Comparison of ENCODE assay signal across 13 cellular contexts in genomic region chr1:210669951-210670350, GRCh38.
"Had no signal": no experiment of that assay in that cellular context is flagged by ENCODE, and none has a peak within 500 bp of the region (broad histone marks: within the 10 kb centered on the region; RNA-seq: fewer than 3 reads in every experiment).

No MANE protein-coding gene starts in this region.

- DNase-seq: activated B cell treated with CpG ODN at 0.5 μM for 24 hours; activated CD4-positive, alpha-beta T cell treated with anti-CD3 and anti-CD28 coated beads for 48 hours; activated CD8-positive, alpha-beta memory T cell treated with anti-CD3 and anti-CD28 coated beads, Interleukin-2, amount 50 U/mL, for 4 hours; activated CD8-positive, alpha-beta T cell treated with anti-CD3 and anti-CD28 coated beads, Interleukin-2, amount 10 ng/mL, durations not matched to agents 7 days and 5 days; activated effector memory CD4-positive, alpha-beta T cell treated with anti-CD3 and anti-CD28 coated beads, Interleukin-2, amount 50 U/mL, for 16 hours; activated T-cell treated with anti-CD3 and anti-CD28 coated beads, Interleukin-2, amount 50 U/mL, for 48 hours; adrenal gland; foreskin fibroblast; hippocampal formation; naive B cell; stimulated activated CD4-positive, alpha-beta T cell treated with anti-CD3 and anti-CD28 coated beads, Interleukin-12 subunit alpha, Interleukin-12 subunit beta, amount 100 ng/mL, for 4 hours; stimulated activated CD4-positive, alpha-beta T cell treated with anti-CD3 and anti-CD28 coated beads, Interleukin-2, amount 100 ng/mL, for 24 hours; upper lobe of right lung had no signal
